16 cellular contexts compared by ENCODE assay signal in genomic region chr18:29309352-29309751, GRCh38.
A peak's percentile ranks its signal among the peaks of the same experiment; 100 is the strongest.
DNase-seq lines count a peak whose midpoint lies in the region; ATAC-seq and TF ChIP-seq lines count a peak whose summit lies in the region.
"Had no signal": no experiment of that assay in that cellular context is flagged by ENCODE, and none has a peak within 500 bp of the region (broad histone marks: within the 10 kb centered on the region; RNA-seq: fewer than 3 reads in every experiment).

No MANE protein-coding gene starts in this region.

- no peaks in the 10 kb centered on the region for H3F3A ChIP-seq in GM23248 (ENCODE audit: insufficient read depth)

- H3K9ac ChIP-seq in GM23248, result no peak overlapping the region

- ATAC-seq in SK-N-SH treated with all-trans-retinoic acid at 6 μM for 48 hours, result no peak
- no peak for ATAC-seq in GM19023 (IDR thresholded peaks at IDR 0.05; ENCODE audit: unreplicated experiment)
- ATAC-seq: GM12878 had no signal

- H3K79me2 ChIP-seq in GM23248 (ENCODE audit: insufficient read depth), result no peaks in the 10 kb centered on the region

- no peak overlapping the region for H3K4me3 ChIP-seq in GM23248
- H3K4me3 ChIP-seq in neuron (ENCODE audit: low read length), result no peak overlapping the region
- H3K4me3 ChIP-seq: GM12878 had no signal

- DNase-seq in GM23248 (no peak), NCI-H146 (lab: John Stamatoyannopoulos, UW) (peak; percentile 11), NCI-H2227 treated with DMSO at 0.1 percent for 48 hours (lab: John Stamatoyannopoulos, UW) (no peak), superior temporal gyrus (ENCODE audit: extremely low spot score) (no peak)
- no peak for DNase-seq in effector CD4-positive, alpha-beta T cell
- DNase-seq: CD4-positive, alpha-beta memory T cell; GDM1; HFFc6; KBM-7; NCI-H1436 treated with DMSO at 0.1 percent for 48 hours; NCI-H524; Right ventricle myocardium superior had no signal

- H3K4me1 ChIP-seq in GM23248 (ENCODE audit: insufficient read depth) (no peaks in the 10 kb centered on the region), neuron (ENCODE audit: insufficient read depth, low read length) (peaks cover 5% of the 10 kb centered on the region)

- H2AFZ ChIP-seq in GM23248 (peak overlapping the region; percentile 18; the same call in 1 of the 2 replicates), neuron (ENCODE audit: low read depth, low read length) (peak overlapping the region; percentile 26)

- H3K27ac ChIP-seq in GM23248, result no peak overlapping the region

- H3K36me3 ChIP-seq in GM23248 (ENCODE audit: low read depth) (no peaks in the 10 kb centered on the region), neuron (ENCODE audit: insufficient read depth, low read length) (no peaks in the 10 kb centered on the region)

- in situ Hi-C loops in GM23248 (cut with MboI), result no loop called here

- H3K27me3 ChIP-seq in GM23248 (replicated peaks; ENCODE audit: insufficient read depth) (no peaks in the 10 kb centered on the region), neuron (ENCODE audit: insufficient read depth, low read length) (no peaks in the 10 kb centered on the region)

- H3K9me3 ChIP-seq in GM23248 (ENCODE audit: low read depth), result no peaks in the 10 kb centered on the region
- H3K9me3 ChIP-seq in neuron (ENCODE audit: low read length), result no peaks in the 10 kb centered on the region

- H3K4me2 ChIP-seq in GM23248 (ENCODE audit: unreplicated experiment), result no peak overlapping the region

- no peaks in the 10 kb centered on the region for H3K9me2 ChIP-seq in GM23248 (ENCODE audit: insufficient read depth)

- H4K20me1 ChIP-seq in GM23248 (ENCODE audit: insufficient read depth), result no peaks in the 10 kb centered on the region

- WGBS in GM23248 (ENCODE audit: low coverage in 1 of 2, low lambda C conversion rate in 2 of 2, missing lambda C conversion rate in 2 of 2), 2 experiments, result 22 to 36% methylated on average over 1 of the region's 1 CpG

TF ChIP-seq in SK-N-SH treated with all-trans-retinoic acid at 6 μM for 48 hours, 23 proteins besides CTCF, POLR2A, EP300 and RAD21:
- no peak for TF ChIP-seq PATZ1 (CRISPR knock-in tag; IDR thresholded peaks at IDR 0.05; ENCODE audit: borderline replicate concordance)
- no peak for TF ChIP-seq CSDC2 (CRISPR knock-in tag; IDR thresholded peaks at IDR 0.05)
- peak; percentile 51; the same call in 1 of the 2 replicates for TF ChIP-seq TCF4 (CRISPR knock-in tag; IDR thresholded peaks at IDR 0.05; ENCODE audit: borderline replicate concordance)
- TF ChIP-seq ZNF565 (CRISPR knock-in tag; conservative IDR thresholded peaks at IDR 0.05; ENCODE audit: low read depth), result no peak
- no peak for TF ChIP-seq OSR1 (CRISPR knock-in tag; IDR thresholded peaks at IDR 0.05)
- no peak for TF ChIP-seq CREB5 (CRISPR knock-in tag; IDR thresholded peaks at IDR 0.05; ENCODE audit: low read depth)
- TF ChIP-seq PPARA (CRISPR knock-in tag; IDR thresholded peaks at IDR 0.05; ENCODE audit: borderline replicate concordance), result no peak
- TF ChIP-seq BACH2 (CRISPR knock-in tag; IDR thresholded peaks at IDR 0.05; ENCODE audit: borderline replicate concordance), result no peak
- no peak for TF ChIP-seq ZFP3 (CRISPR knock-in tag; IDR thresholded peaks at IDR 0.05)
